8 cellular contexts compared by ENCODE assay signal in genomic region chr5:142821733-142822487, GRCh38. TPM values are rescaled to one million over a fixed set of nuclear protein-coding genes. Genes with fewer than 3 reads are reported as not detected.
DNase-seq lines count a peak whose midpoint lies in the region; ATAC-seq and TF ChIP-seq lines count a peak whose summit lies in the region.

No MANE protein-coding gene starts in this region.

- H3K9me3 Mint-ChIP-seq in chondrocyte (ENCODE audit: low read depth): no peaks in the 10 kb centered on the region
- no peaks in the 10 kb centered on the region for H3K9me3 Mint-ChIP-seq in stimulated activated memory B cell treated with anti-CD40 and anti-IgM and Interleukin-4, amounts not matched to agents 10 μg/mL and 1 μg/mL and 100 μg/mL, for 72 hours

- peak overlapping the region; percentile 38 for H3K27ac Mint-ChIP-seq in chondrocyte (ENCODE audit: unreplicated experiment)
- H3K27ac Mint-ChIP-seq in stimulated activated memory B cell treated with anti-CD40 and anti-IgM and Interleukin-4, amounts not matched to agents 10 μg/mL and 1 μg/mL and 100 μg/mL, for 72 hours: no peak overlapping the region

- no peak overlapping the region for H3K4me3 ChIP-seq in MG63

- no peaks in the 10 kb centered on the region for H3K36me3 Mint-ChIP-seq in chondrocyte (ENCODE audit: low read depth)
- no peaks in the 10 kb centered on the region for H3K36me3 Mint-ChIP-seq in stimulated activated memory B cell treated with anti-CD40 and anti-IgM and Interleukin-4, amounts not matched to agents 10 μg/mL and 1 μg/mL and 100 μg/mL, for 72 hours

- H3K4me1 Mint-ChIP-seq in chondrocyte (ENCODE audit: low read depth): peaks cover 64% of the 10 kb centered on the region
- H3K4me1 Mint-ChIP-seq in stimulated activated memory B cell treated with anti-CD40 and anti-IgM and Interleukin-4, amounts not matched to agents 10 μg/mL and 1 μg/mL and 100 μg/mL, for 72 hours: peaks cover 7% of the 10 kb centered on the region

- no peaks in the 10 kb centered on the region for H3K27me3 Mint-ChIP-seq in chondrocyte (ENCODE audit: low read depth)
- H3K27me3 Mint-ChIP-seq in stimulated activated memory B cell treated with anti-CD40 and anti-IgM and Interleukin-4, amounts not matched to agents 10 μg/mL and 1 μg/mL and 100 μg/mL, for 72 hours: no peaks in the 10 kb centered on the region

- no peak for TF ChIP-seq CTCF in chondrocyte (IDR thresholded peaks at IDR 0.05)

- no peaks in the 10 kb centered on the region for H3K27me3 ChIP-seq in MG63

- no peak overlapping the region for H3K4me3 Mint-ChIP-seq in chondrocyte (ENCODE audit: unreplicated experiment)
- no peak overlapping the region for H3K4me3 Mint-ChIP-seq in stimulated activated memory B cell treated with anti-CD40 and anti-IgM and Interleukin-4, amounts not matched to agents 10 μg/mL and 1 μg/mL and 100 μg/mL, for 72 hours

- H3K9me3 ChIP-seq in MG63: no peaks in the 10 kb centered on the region

- no peaks in the 10 kb centered on the region for H3K36me3 ChIP-seq in MG63

- peak; percentile 68 for ATAC-seq in GM21825 (IDR thresholded peaks at IDR 0.05; ENCODE audit: unreplicated experiment)
- ATAC-seq in stimulated activated memory B cell treated with anti-CD40 and anti-IgM and Interleukin-4, amounts not matched to agents 10 μg/mL and 1 μg/mL and 100 μg/mL, for 72 hours: peak; percentile 69

- peak; percentile 49 for DNase-seq in DMS53 (lab: John Stamatoyannopoulos, UW)
- peak; percentile 76 for DNase-seq in MG63
- no peak for DNase-seq in chondrocyte (ENCODE audit: low spot score)
- no peak for DNase-seq in NCI-H82 (lab: John Stamatoyannopoulos, UW)
- no peak for DNase-seq in activated gamma-delta T cell (lab: John Stamatoyannopoulos, UW)
- no peak for DNase-seq in stimulated activated naive CD4-positive, alpha-beta T cell treated with Interleukin-2 at 50 U/mL for 16 hours (lab: John Stamatoyannopoulos, UW)

RNA-seq across cellular contexts. Expression of gene ARHGAP26, which starts 51.7 kb away (rescaled TPM):
- total RNA-seq in MG63 (2014; rRNA removed; shearing (Covaris generic); ENCODE audit: low replicate concordance): 1.3 and 9.5 TPM in 2 replicates
- 6.0 to 16.7 TPM (median 16.4 TPM) in 3 replicates for total RNA-seq in chondrocyte

Comparison
In these comparisons a context has a peak if more than half of its experiments do, and no peak if none do; other contexts are left out.
1. DNase-seq: peak in DMS53 (single experiment) and MG63 (single experiment); none in chondrocyte (single experiment), NCI-H82 (single experiment), activated gamma-delta T cell (single experiment) and stimulated activated naive CD4-positive, alpha-beta T cell treated with Interleukin-2 at 50 U/mL for 16 hours (single experiment).